8 cellular contexts compared by ENCODE assay signal in genomic region chr9:122264360-122265264, GRCh38. TPM values are rescaled to one million over a fixed set of nuclear protein-coding genes. Genes with fewer than 3 reads are reported as not detected.
DNase-seq lines count a peak whose midpoint lies in the region; ATAC-seq and TF ChIP-seq lines count a peak whose summit lies in the region.

Gene MRRF, plus strand, starts transcription at chr9:122264882. Its CDS starts 6,010 bp downstream, at chr9:122270892.
Gene RBM18, minus strand, starts transcription at chr9:122264840. Its CDS starts 3,348 bp downstream, at chr9:122261492.

- 0% methylated on average over 37 to 64 of the region's 64 CpGs for WGBS in endodermal cell (ENCODE audit: insufficient coverage in 1 of 2, insufficient read length in 1 of 2), 2 experiments

- H3K4me1 ChIP-seq in endodermal cell (ENCODE audit: control insufficient read depth, insufficient read depth, low read length), result no peaks in the 10 kb centered on the region

- peak; percentile 91 for DNase-seq in COLO829 (ENCODE audit: low spot score)
- peak; percentile 77 for DNase-seq in HS-5 (ENCODE audit: low read depth)
- peak; percentile 73 for DNase-seq in NOMO-1 treated with dmso at 0.1 percent for 144 hours (lab: John Stamatoyannopoulos, UW; ENCODE audit: unreplicated experiment)
- peak; percentile 47 for DNase-seq in activated CD8-positive, alpha-beta memory T cell treated with anti-CD3 and anti-CD28 coated beads, Interleukin-2, amount 50 U/mL, for 1 hour (ENCODE audit: extremely low read depth)
- DNase-seq in endodermal cell, result peak; percentile 98
- DNase-seq in mesenteric fat pad (ENCODE audit: low spot score), result peak; percentile 98
- DNase-seq in stimulated activated CD8-positive, alpha-beta memory T cell treated with anti-CD3 and anti-CD28 coated beads, Interleukin-15, amount 100 ng/mL, for 1 hour (ENCODE audit: low read depth), result peak; percentile 84

- no peak for TF ChIP-seq CTCF in endodermal cell (conservative IDR thresholded peaks at IDR 0.05)

- H3K4me3 ChIP-seq in endodermal cell (ENCODE audit: low read length), result peak within 1 kb of the TSS; percentile 97

- ATAC-seq in GM19468 (IDR thresholded peaks at IDR 0.05; ENCODE audit: extremely low read depth, unreplicated experiment), result peak; percentile 83

- no peaks in the 10 kb centered on the region for H3K27me3 Mint-ChIP-seq in endodermal cell (ENCODE audit: insufficient read depth)

- H3K4me1 Mint-ChIP-seq in endodermal cell, result peaks cover 6% of the 10 kb centered on the region

- H3K9me3 Mint-ChIP-seq in endodermal cell, result no peaks in the 10 kb centered on the region

- H3K36me3 ChIP-seq in endodermal cell (ENCODE audit: control insufficient read depth, insufficient read depth, low read length), result peaks cover 16% of the 10 kb centered on the region

- peak within 1 kb of the TSS; percentile 92 for H3K4me3 Mint-ChIP-seq in endodermal cell

- H3K9ac ChIP-seq in endodermal cell (ENCODE audit: extremely low read depth, low read length, poor library complexity, severe bottlenecking), result peak within 1 kb of the TSS; percentile 92

- H3K36me3 Mint-ChIP-seq in endodermal cell (ENCODE audit: low read depth), result peaks cover 11% of the 10 kb centered on the region

- no peaks in the 10 kb centered on the region for H3K27me3 ChIP-seq in endodermal cell (ENCODE audit: control insufficient read depth, insufficient read depth, low read length, poor library complexity, severe bottlenecking)

- H3K9me3 ChIP-seq in endodermal cell (ENCODE audit: control insufficient read depth, low read length), result no peaks in the 10 kb centered on the region

- peak within 1 kb of the TSS; percentile 94 for H3K27ac ChIP-seq in endodermal cell (ENCODE audit: low read depth, low read length)

- peak within 1 kb of the TSS; percentile 99 for H3K27ac Mint-ChIP-seq in endodermal cell

RNA-seq across cellular contexts. Expression of gene MRRF, which starts in this region (rescaled TPM):
- total RNA-seq in endodermal cell (10 to 100 TPM; 25.8 to 27.6 TPM), mesenteric fat pad (41.8 TPM)
- 31.8 TPM for polyA plus RNA-seq in endodermal cell (2013, experiment 1 of 2)
- 27.9 TPM for polyA plus RNA-seq in endodermal cell (2013, experiment 2 of 2)

RNA-seq across cellular contexts. Expression of gene RBM18, which starts in this region (rescaled TPM):
- total RNA-seq in endodermal cell (10 to 100 TPM; 15.7 to 17.3 TPM), mesenteric fat pad (18.8 TPM)
- 23.0 TPM for polyA plus RNA-seq in endodermal cell (2013, experiment 1 of 2)
- 19.6 TPM for polyA plus RNA-seq in endodermal cell (2013, experiment 2 of 2)

Comparison
In these comparisons a context has a peak if more than half of its experiments do, and no peak if none do; other contexts are left out.
1. Peak in every context shown above with its lines: DNase-seq, ATAC-seq, H3K4me3 ChIP-seq and H3K27ac ChIP-seq.
2. DNase-seq: peak in every context shown above with its lines; median percentile 98 in endodermal cell; 98 in mesenteric fat pad; 91 in COLO829; 84 in stimulated activated CD8-positive, alpha-beta memory T cell treated with anti-CD3 and anti-CD28 coated beads, Interleukin-15, amount 100 ng/mL, for 1 hour; 77 in HS-5; 73 in NOMO-1 treated with dmso at 0.1 percent for 144 hours; 47 in activated CD8-positive, alpha-beta memory T cell treated with anti-CD3 and anti-CD28 coated beads, Interleukin-2, amount 50 U/mL, for 1 hour.